Comparison of ENCODE assay signal across 8 cellular contexts in the genomic region with DNA sequence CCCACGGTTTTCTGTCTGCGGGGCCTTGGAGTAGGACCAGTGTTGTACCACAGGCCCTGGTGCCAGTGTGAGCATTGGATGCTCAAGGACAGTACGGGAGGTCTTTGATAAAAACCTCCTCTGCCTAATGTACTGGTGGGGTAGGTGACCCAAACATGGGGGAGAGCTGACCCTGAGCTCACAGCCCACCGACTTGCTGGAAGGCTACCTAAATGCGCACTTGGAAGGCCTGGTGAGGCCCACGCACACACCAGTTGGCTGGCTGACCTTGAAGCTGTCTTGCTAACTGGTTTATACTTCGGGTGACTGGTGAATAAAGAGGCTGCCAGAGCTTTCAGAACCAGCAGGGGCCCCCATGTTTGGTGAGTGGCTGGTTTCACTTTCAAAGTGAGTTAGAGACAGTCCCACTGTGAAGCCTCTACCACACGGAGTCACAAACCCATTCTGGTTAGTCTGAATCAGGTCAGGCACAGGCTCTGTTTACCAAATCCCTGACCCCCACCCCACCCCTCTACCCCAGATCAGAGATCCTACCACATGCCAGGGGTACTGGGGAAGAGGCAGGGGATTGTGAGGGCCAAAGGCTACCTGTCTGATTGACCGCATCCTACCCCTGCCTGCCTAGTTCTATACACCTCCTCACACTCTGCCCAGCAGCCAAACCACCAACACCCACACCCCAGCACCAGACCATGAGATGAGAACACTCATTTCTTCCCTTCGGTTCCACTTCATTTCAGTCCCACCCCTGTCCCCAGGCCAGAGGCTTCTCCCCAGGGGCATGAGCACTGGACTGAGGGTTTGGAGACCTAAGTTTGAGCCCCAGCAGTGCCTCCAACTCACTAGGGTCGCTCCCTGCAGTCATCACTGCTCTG. TPM values are rescaled to one million over a fixed set of nuclear protein-coding genes. Genes with fewer than 3 reads are reported as not detected.
DNase-seq lines count a peak whose midpoint lies in the region; ATAC-seq and TF ChIP-seq lines count a peak whose summit lies in the region.

No MANE protein-coding gene starts in this region.

- in situ Hi-C loops in gastrocnemius medialis (cut with MboI; ENCODE audit: low sequenced_read_pairs in 4 of 4) = loop anchor here in 2 of 4 donors (5.0 kb wide), 2 partner anchors 35 to 40 kb away; no protein-coding TSS in a partner anchor

- ATAC-seq in HG02970 (IDR thresholded peaks at IDR 0.05; ENCODE audit: low FRiP score, unreplicated experiment) (peak; percentile 37), memory B cell (ENCODE audit: low read depth) (peak; percentile 89), gastrocnemius medialis (no peak)

- H3K4me3 Mint-ChIP-seq in activated CD4-positive, alpha-beta T cell treated with anti-CD3 and anti-CD28 coated beads, Interleukin-2, amount 10 ng/mL, durations not matched to agents 7 days and 5 days = peak overlapping the region; percentile 10
- peak overlapping the region; percentile 38 for H3K4me3 Mint-ChIP-seq in memory B cell

- no peak for TF ChIP-seq CTCF in gastrocnemius medialis (IDR thresholded peaks at IDR 0.05 in 4 of 5, conservative IDR thresholded peaks at IDR 0.05 in 1 of 5)

- POLR2A ChIA-PET in activated CD4-positive, alpha-beta T cell treated with anti-CD3 and anti-CD28 coated beads, Interleukin-2, amount 10 ng/mL, durations not matched to agents 7 days and 5 days (lab: Charles Lee) = interaction anchor here (1.0 to 4.3 kb wide), 3 partner anchors 14 to 43 kb away, joined by 5 to 30 read pairs (median 5); a partner anchor contains a TSS

- peaks cover 0 to 16% (median 0%) of the 10 kb centered on the region in 3 donors for H3K27me3 ChIP-seq in gastrocnemius medialis

- no peak overlapping the region for H3K27ac ChIP-seq in gastrocnemius medialis

- peaks cover 4 to 8% of the 10 kb centered on the region in 2 donors for H3K4me1 ChIP-seq in gastrocnemius medialis

- H3K36me3 Mint-ChIP-seq in activated CD4-positive, alpha-beta T cell treated with anti-CD3 and anti-CD28 coated beads, Interleukin-2, amount 10 ng/mL, durations not matched to agents 7 days and 5 days (ENCODE audit: low read depth) = peaks cover 10% of the 10 kb centered on the region
- H3K36me3 Mint-ChIP-seq in memory B cell = no peaks in the 10 kb centered on the region

- intact Hi-C loops in gastrocnemius medialis (cut with DNase I; ENCODE audit: low total_unique reads) = no loop called here

- TF ChIP-seq POLR2A in GM18526 (IDR thresholded peaks at IDR 0.05; ENCODE audit: extremely low read depth, insufficient read length) = peak; percentile 51
- TF ChIP-seq POLR2A in gastrocnemius medialis (IDR thresholded peaks at IDR 0.05) = no peak

- peak overlapping the region; percentile 93 for H3K27ac Mint-ChIP-seq in activated CD4-positive, alpha-beta T cell treated with anti-CD3 and anti-CD28 coated beads, Interleukin-2, amount 10 ng/mL, durations not matched to agents 7 days and 5 days
- H3K27ac Mint-ChIP-seq in memory B cell = peak overlapping the region; percentile 35

- H3K9me3 ChIP-seq in gastrocnemius medialis = no peaks in the 10 kb centered on the region

- H3K4me3 ChIP-seq in gastrocnemius medialis = no peak overlapping the region

- peak; percentile 86 for DNase-seq in activated CD4-positive, alpha-beta T cell treated with anti-CD3 and anti-CD28 coated beads, Interleukin-2, amount 10 ng/mL, durations not matched to agents 7 days and 5 days
- DNase-seq in memory B cell (ENCODE audit: low spot score in 2 of 2) (peak in 1 of 2 donors; percentile 51), middle frontal gyrus (ENCODE audit: extremely low spot score, low spot score) (no peak), gastrocnemius medialis (no peak), EL (no peak), NCI-H526 (lab: John Stamatoyannopoulos, UW) (no peak)

- CTCF ChIA-PET in activated CD4-positive, alpha-beta T cell treated with anti-CD3 and anti-CD28 coated beads, Interleukin-2, amount 10 ng/mL, durations not matched to agents 7 days and 5 days (lab: Charles Lee) = interaction anchor here (0.5 to 5.1 kb wide), 21 partner anchors 9 to 411 kb away, joined by 3 to 63 read pairs (median 4); a partner anchor contains a TSS

- H3K36me3 ChIP-seq in gastrocnemius medialis = no peaks in the 10 kb centered on the region

- peaks cover 4% of the 10 kb centered on the region for H3K9me3 Mint-ChIP-seq in activated CD4-positive, alpha-beta T cell treated with anti-CD3 and anti-CD28 coated beads, Interleukin-2, amount 10 ng/mL, durations not matched to agents 7 days and 5 days
- no peaks in the 10 kb centered on the region for H3K9me3 Mint-ChIP-seq in memory B cell

- H3K4me1 Mint-ChIP-seq in activated CD4-positive, alpha-beta T cell treated with anti-CD3 and anti-CD28 coated beads, Interleukin-2, amount 10 ng/mL, durations not matched to agents 7 days and 5 days = peaks cover 90% of the 10 kb centered on the region
- H3K4me1 Mint-ChIP-seq in memory B cell = peaks cover 28% of the 10 kb centered on the region

- H3K27me3 Mint-ChIP-seq in activated CD4-positive, alpha-beta T cell treated with anti-CD3 and anti-CD28 coated beads, Interleukin-2, amount 10 ng/mL, durations not matched to agents 7 days and 5 days = no peaks in the 10 kb centered on the region
- peaks cover 2% of the 10 kb centered on the region for H3K27me3 Mint-ChIP-seq in memory B cell

RNA-seq across cellular contexts. Expression of a gene that starts 12.7 kb away (rescaled TPM):
- total RNA-seq in activated CD4-positive, alpha-beta T cell treated with anti-CD3 and anti-CD28 coated beads, Interleukin-2, amount 10 ng/mL, durations not matched to agents 7 days and 5 days = 100 to 1,000 TPM; 100 to 115 TPM
- 1 to 10 TPM in 1 of 4 donors, under 1 TPM in 3; 0.10 to 7.9 (median 0.27) TPM for total RNA-seq in gastrocnemius medialis

RNA-seq across cellular contexts. Expression of a gene that starts 25.6 kb away (rescaled TPM):
- total RNA-seq in activated CD4-positive, alpha-beta T cell treated with anti-CD3 and anti-CD28 coated beads, Interleukin-2, amount 10 ng/mL, durations not matched to agents 7 days and 5 days = 1 to 10 TPM; 7.6 to 8.3 TPM
- total RNA-seq in gastrocnemius medialis = under 1 TPM; 0.46 to 1.00 (median 0.84) TPM

RNA-seq across cellular contexts. Expression of a gene that starts 49.8 kb away (rescaled TPM):
- total RNA-seq in activated CD4-positive, alpha-beta T cell treated with anti-CD3 and anti-CD28 coated beads, Interleukin-2, amount 10 ng/mL, durations not matched to agents 7 days and 5 days = 10 to 100 TPM; 10.1 to 10.2 TPM
- not detected for total RNA-seq in gastrocnemius medialis

RNA-seq across cellular contexts. Expression of a gene that starts 52.9 kb away (rescaled TPM):
- total RNA-seq in activated CD4-positive, alpha-beta T cell treated with anti-CD3 and anti-CD28 coated beads, Interleukin-2, amount 10 ng/mL, durations not matched to agents 7 days and 5 days = under 1 TPM; 0.50 to 0.73 TPM
- under 1 TPM in 2 of 4 donors, not detected in 2; 0.10 to 0.18 TPM for total RNA-seq in gastrocnemius medialis

Comparison
In these comparisons a context has a peak if more than half of its experiments do, and no peak if none do; other contexts are left out.
1. ATAC-seq: peak in HG02970 (single experiment) and memory B cell (single experiment); none in gastrocnemius medialis (0 of 2).
2. RNA of a gene that starts 12.7 kb away (total RNA-seq): 100 to 115 TPM in activated CD4-positive, alpha-beta T cell treated with anti-CD3 and anti-CD28 coated beads, Interleukin-2, amount 10 ng/mL, durations not matched to agents 7 days and 5 days; 0.10 to 7.9 TPM in gastrocnemius medialis; every median in the first group is over 10 times any median in the second.
3. RNA of a gene that starts 25.6 kb away (total RNA-seq): 7.6 to 8.3 TPM in activated CD4-positive, alpha-beta T cell treated with anti-CD3 and anti-CD28 coated beads, Interleukin-2, amount 10 ng/mL, durations not matched to agents 7 days and 5 days; 0.46 to 1.00 TPM in gastrocnemius medialis; every median in the first group is over 4 times any median in the second.
4. RNA of a gene that starts 49.8 kb away (total RNA-seq): 10.1 to 10.2 TPM in activated CD4-positive, alpha-beta T cell treated with anti-CD3 and anti-CD28 coated beads, Interleukin-2, amount 10 ng/mL, durations not matched to agents 7 days and 5 days; not detected in gastrocnemius medialis; every median in the first group is over 10 times any median in the second.